Comparison of ENCODE assay signal across 13 cellular contexts in genomic region chr3:38153986-38154608, GRCh38. TPM values are rescaled to one million over a fixed set of nuclear protein-coding genes. Genes with fewer than 3 reads are reported as not detected.
DNase-seq lines count a peak whose midpoint lies in the region; ATAC-seq, FAIRE-seq and TF ChIP-seq lines count a peak whose summit lies in the region.
"Had no signal": no experiment of that assay in that cellular context is flagged by ENCODE, and none has a peak within 500 bp of the region (broad histone marks: within the 10 kb centered on the region; RNA-seq: fewer than 3 reads in every experiment).

No MANE protein-coding gene starts in this region.

- no peaks in the 10 kb centered on the region for H3K9me3 Mint-ChIP-seq in activated naive CD8-positive, alpha-beta T cell (ENCODE audit: low read depth)

- peaks cover 36% of the 10 kb centered on the region for H3K4me1 Mint-ChIP-seq in activated naive CD8-positive, alpha-beta T cell (ENCODE audit: low read depth)

- H3K27me3 ChIP-seq in HAP-1 (ENCODE audit: low read depth), result no peaks in the 10 kb centered on the region

- TF ChIP-seq EP300 in A549 (IDR thresholded peaks at IDR 0.05), result no peak

- no peaks in the 10 kb centered on the region for H3K27me3 Mint-ChIP-seq in activated naive CD8-positive, alpha-beta T cell
- H3K27me3 Mint-ChIP-seq: naive B cell, T-helper 17 cell had no signal

- H3K4me1 ChIP-seq in A549, result 0 out of 3 replicates have a peak, but pooled peaks cover 3% of the 10 kb centered on the region
- no peaks in the 10 kb centered on the region for H3K4me1 ChIP-seq in HAP-1

- WGBS in A549 (ENCODE audit: missing lambda C conversion rate), result 77% methylated on average over 2 of the region's 2 CpGs

- in situ Hi-C loops in HAP-1 (cut with MboI; ENCODE audit: low sequenced_read_pairs), result no loop called here

- H3K36me3 ChIP-seq in HAP-1 (replicated peaks), result no peaks in the 10 kb centered on the region

- no peak for TF ChIP-seq CTCF in A549 (IDR thresholded peaks at IDR 0.05)

- no peak for TF ChIP-seq POLR2A in A549 (IDR thresholded peaks at IDR 0.05; ENCODE audit: low read length)

- no peak overlapping the region for H3K4me2 ChIP-seq in A549

- no peak for FAIRE-seq in A549 (lab: Jason Lieb, UNC)

- H3K27ac ChIP-seq in A549, result no peak overlapping the region

- H3K4me3 ChIP-seq in A549 (no peak overlapping the region), HAP-1 (no peak overlapping the region)

- DNase-seq in A549 (ENCODE audit: low read depth in 1 of 2, low spot score in 1 of 2) (no peak), HCEC 1CT (peak; percentile 77), islet precursor cell (peak; percentile 54), D341Med (ENCODE audit: low spot score) (no peak), GF-D8 (lab: John Stamatoyannopoulos, UW) (no peak), DMS153 (lab: John Stamatoyannopoulos, UW) (no peak), HAP-1 (ENCODE audit: low spot score in 2 of 2) (no peak)
- DNase-seq: activated naive CD4-positive, alpha-beta T cell treated with Interleukin-2 at 50 U/mL for 16 hours; DMS 273 treated with DMSO at 0.1 percent for 48 hours; naive B cell; NCI-H1694 treated with DMSO at 0.1 percent for 48 hours; T-helper 17 cell had no signal

- no peaks in the 10 kb centered on the region for H3K9me3 ChIP-seq in A549
- no peaks in the 10 kb centered on the region for H3K9me3 ChIP-seq in HAP-1

- POLR2A ChIA-PET in A549 (lab: Yijun Ruan, JAX), result interaction anchor here (1.4 to 3.3 kb wide), 2 partner anchors 11 to 17 kb away, joined by 6 to 11 read pairs; partner anchors contain the start of genes ACAA1 and OXSR1

- H3K36me3 Mint-ChIP-seq in activated naive CD8-positive, alpha-beta T cell, result no peaks in the 10 kb centered on the region
- H3K36me3 Mint-ChIP-seq: naive B cell had no signal

- H3K4me3 Mint-ChIP-seq in activated naive CD8-positive, alpha-beta T cell, result no peak overlapping the region
- H3K4me3 Mint-ChIP-seq: naive B cell, T-helper 17 cell had no signal

- no peak for ATAC-seq in A549
- ATAC-seq: T-helper 17 cell had no signal

- TF ChIP-seq RAD21 in A549 (conservative IDR thresholded peaks at IDR 0.05 in 1 of 2, IDR thresholded peaks at IDR 0.05 in 1 of 2), result no peak

- peak overlapping the region; percentile 34 for H3K27ac Mint-ChIP-seq in activated naive CD8-positive, alpha-beta T cell
- H3K27ac Mint-ChIP-seq: T-helper 17 cell had no signal

- CTCF ChIA-PET in A549 (lab: Yijun Ruan, JAX), result interaction anchor here (0.7 to 1.0 kb wide), 2 partner anchors 15 to 180 kb away, joined by 3 to 4 read pairs; no protein-coding TSS in a partner anchor

TF ChIP-seq in A549, 52 proteins besides CTCF, POLR2A, EP300 and RAD21:
- TF ChIP-seq MAFK (IDR thresholded peaks at IDR 0.05; ENCODE audit: partially characterized antibody), result peak; percentile 63
- TF ChIP-seq MAX (IDR thresholded peaks at IDR 0.05), result no peak
- TF ChIP-seq CEBPB (IDR thresholded peaks at IDR 0.05), result peak in 1 of 2 experiments; percentile 41; a peak in 1 of 4 replicates

RNA-seq across cellular contexts. Expression of gene OXSR1, which starts 11.2 kb away (rescaled TPM):
- polyA plus RNA-seq in A549 (2011; rRNA removed) (40.1 and 44.0 TPM in 2 replicates), A549 (2017; fragmentation: RNase III; extraction: RNeasy Plus Mini Kit Qiagen cat#74134 plus additional on column Dnase treatment) (28.0 to 30.2 TPM (median 28.8 TPM) in 3 replicates)
- 12.9 and 16.7 TPM in 2 replicates for polyA plus RNA-seq in A549 (2012; cell fraction: cytosol; rRNA removed)
- polyA plus RNA-seq in A549 (2012; cell fraction: nucleus; rRNA removed), result 9.8 and 13.5 TPM in 2 replicates
- polyA minus RNA-seq in A549 (2011; rRNA and poly(A)+ RNA removed), result 27.1 and 27.9 TPM in 2 replicates

RNA-seq across cellular contexts. Expression of gene MYD88, which starts 15.6 kb away (rescaled TPM):
- polyA plus RNA-seq in A549 (2011; rRNA removed) (16.8 and 34.1 TPM in 2 replicates), A549 (2017; fragmentation: RNase III; extraction: RNeasy Plus Mini Kit Qiagen cat#74134 plus additional on column Dnase treatment) (20.8 to 24.7 TPM (median 22.3 TPM) in 3 replicates)
- 17.7 and 20.8 TPM in 2 replicates for polyA plus RNA-seq in A549 (2012; cell fraction: cytosol; rRNA removed)
- polyA plus RNA-seq in A549 (2012; cell fraction: nucleus; rRNA removed), result 18.3 and 27.6 TPM in 2 replicates
- polyA minus RNA-seq in A549 (2011; rRNA and poly(A)+ RNA removed), result 31.4 and 49.5 TPM in 2 replicates

RNA-seq across cellular contexts. Expression of gene ACAA1, which starts 17.2 kb away (rescaled TPM):
- 34.8 and 36.8 TPM in 2 replicates for polyA plus RNA-seq in A549 (2011; rRNA removed)
- polyA plus RNA-seq in A549 (2012; cell fraction: cytosol; rRNA removed), result 62.4 and 68.2 TPM in 2 replicates
- 96.5 and 116 TPM in 2 replicates for polyA plus RNA-seq in A549 (2012; cell fraction: nucleus; rRNA removed)
- polyA plus RNA-seq in A549 (2017; fragmentation: RNase III; extraction: RNeasy Plus Mini Kit Qiagen cat#74134 plus additional on column Dnase treatment), result 52.3 to 54.9 TPM (median 53.2 TPM) in 3 replicates
- 43.0 and 44.9 TPM in 2 replicates for polyA minus RNA-seq in A549 (2011; rRNA and poly(A)+ RNA removed)

Comparison
In these comparisons a context has a peak if more than half of its experiments do, and no peak if none do; other contexts are left out.
1. DNase-seq: peak in HCEC 1CT (single experiment) and islet precursor cell (single experiment); none in A549 (0 of 2), D341Med (single experiment), GF-D8 (single experiment), DMS153 (single experiment) and HAP-1 (0 of 2).